ENCODE assay signal across 8 cellular contexts in genomic region chr6:75563032-75563431, GRCh38. TPM values are rescaled to one million over a fixed set of nuclear protein-coding genes. Genes with fewer than 3 reads are reported as not detected.
DNase-seq lines count a peak whose midpoint lies in the region; ATAC-seq and TF ChIP-seq lines count a peak whose summit lies in the region.

No MANE protein-coding gene starts in this region.

- TF ChIP-seq CTCF in GM12874 (IDR thresholded peaks at IDR 0.05; ENCODE audit: insufficient read depth, low read depth, low read length): peak; percentile 74
- TF ChIP-seq CTCF in choroid plexus epithelial cell (conservative IDR thresholded peaks at IDR 0.05; ENCODE audit: low read depth, low read length): peak; percentile 67
- TF ChIP-seq CTCF in retinal pigment epithelial cell (conservative IDR thresholded peaks at IDR 0.05; ENCODE audit: low read depth, low read length): peak; percentile 55
- TF ChIP-seq CTCF in heart left ventricle (IDR thresholded peaks at IDR 0.05): peak in 2 of 12 donors; percentile 14 to 18

- in situ Hi-C loops in ACHN (cut with HindIII; ENCODE audit: low pct_ligation_motif_present, low pct_unique_long_range_greater_than_20kb, low sequenced_read_pairs): no loop called here

- H3K4me1 ChIP-seq in heart left ventricle: no peaks in the 10 kb centered on the region

- peaks cover 0 to 38% (median 4%) of the 10 kb centered on the region in 12 donors for H3K9me3 ChIP-seq in heart left ventricle

- WGBS in heart left ventricle, 4 donors: 42 to 89% (median 69%) methylated on average over 1 of the region's 1 CpG

- H3K27me3 ChIP-seq in heart left ventricle: peaks cover 0 to 5% (median 0%) of the 10 kb centered on the region in 9 donors

- peak; percentile 76 for ATAC-seq in HG02588 (IDR thresholded peaks at IDR 0.05; ENCODE audit: unreplicated experiment)
- ATAC-seq in heart left ventricle: no peak

- no peak for TF ChIP-seq POLR2A in heart left ventricle (IDR thresholded peaks at IDR 0.05)

- DNase-seq in ACHN (peak; percentile 50), NCI-H2171 treated with DMSO at 0.1 percent for 48 hours (lab: John Stamatoyannopoulos, UW) (peak; percentile 27), choroid plexus epithelial cell (ENCODE audit: low read depth) (peak; percentile 66), retinal pigment epithelial cell (ENCODE audit: low read depth) (no peak), heart left ventricle (no peak), T-helper 9 cell (no peak)

- H3K4me3 ChIP-seq in choroid plexus epithelial cell (ENCODE audit: low read depth, low read length): no peak overlapping the region
- H3K4me3 ChIP-seq in retinal pigment epithelial cell (ENCODE audit: low read length): no peak overlapping the region
- H3K4me3 ChIP-seq in heart left ventricle: no peak overlapping the region

- H3K27ac ChIP-seq in heart left ventricle: no peak overlapping the region

- no peaks in the 10 kb centered on the region for H3K36me3 ChIP-seq in heart left ventricle

- intact Hi-C loops in heart left ventricle (cut with DNase I): no loop called here

RNA-seq across cellular contexts. Expression of gene SENP6, which starts 38.6 kb away (rescaled TPM):
- 10 to 100 TPM; 49.9 to 71.5 (median 54.4) TPM for total RNA-seq in heart left ventricle
- polyA plus RNA-seq in heart left ventricle: 10 to 100 TPM; 16.2 to 23.7 TPM

Comparison
In these comparisons a context has a peak if more than half of its experiments do, and no peak if none do; other contexts are left out.
1. DNase-seq: peak in ACHN (single experiment), NCI-H2171 treated with DMSO at 0.1 percent for 48 hours (single experiment) and choroid plexus epithelial cell (single experiment); none in retinal pigment epithelial cell (single experiment), heart left ventricle (0 of 5) and T-helper 9 cell (single experiment).